ENCODE assay signal across 8 cellular contexts in the genomic region with DNA sequence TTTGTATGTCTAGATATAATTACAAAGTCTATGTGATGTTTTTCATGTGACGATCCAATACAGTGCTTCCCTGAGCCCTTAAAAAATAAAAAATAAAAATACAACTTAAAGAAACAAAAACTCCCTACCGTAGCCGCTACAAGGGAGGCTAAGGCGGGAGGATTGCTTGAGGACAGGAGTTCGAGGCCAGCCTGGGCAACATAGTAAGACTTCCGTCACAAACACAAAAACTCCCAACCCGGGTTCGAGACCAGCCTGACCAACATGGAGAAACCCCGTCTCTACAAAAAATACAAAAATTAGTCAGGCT. TPM values are rescaled to one million over a fixed set of nuclear protein-coding genes. Genes with fewer than 3 reads are reported as not detected.
DNase-seq lines count a peak whose midpoint lies in the region; ATAC-seq and TF ChIP-seq lines count a peak whose summit lies in the region.

No MANE protein-coding gene starts in this region.

- TF ChIP-seq POLR2A in prostate gland (IDR thresholded peaks at IDR 0.05) = no peak

- H3K36me3 ChIP-seq in SJSA1 (peaks cover 21% of the 10 kb centered on the region), fibroblast of lung (ENCODE audit: control insufficient read depth, insufficient read depth, low read length) (no peaks in the 10 kb centered on the region), prostate gland (no peaks in the 10 kb centered on the region)

- H3K4me1 ChIP-seq in SJSA1 (replicated peaks) (peaks cover 12% of the 10 kb centered on the region), fibroblast of lung (ENCODE audit: control insufficient read depth, extremely low read depth, insufficient read depth, low read length) (peaks cover 7% of the 10 kb centered on the region), prostate gland (replicated peaks) (no peaks in the 10 kb centered on the region)

- no peaks in the 10 kb centered on the region for H3K27me3 ChIP-seq in SJSA1 (replicated peaks)
- no peaks in the 10 kb centered on the region for H3K27me3 ChIP-seq in fibroblast of lung (ENCODE audit: control insufficient read depth, insufficient read depth, low read length)
- H3K27me3 ChIP-seq in prostate gland (replicated peaks; ENCODE audit: insufficient read depth) = no peaks in the 10 kb centered on the region

- H3K79me2 ChIP-seq in fibroblast of lung (ENCODE audit: control insufficient read depth, insufficient read depth, low read length) = peaks cover 19% of the 10 kb centered on the region

- ATAC-seq in GM19324 (IDR thresholded peaks at IDR 0.05; ENCODE audit: low FRiP score, unreplicated experiment) (no peak), GM19023 (IDR thresholded peaks at IDR 0.05; ENCODE audit: unreplicated experiment) (no peak)

- H3K27ac ChIP-seq in SJSA1 = peak overlapping the region; percentile 50
- peak overlapping the region; percentile 29 for H3K27ac ChIP-seq in fibroblast of lung (ENCODE audit: insufficient read depth, low read length)
- H3K27ac ChIP-seq in prostate gland = peak overlapping the region in 1 of 2 donors; percentile 39

- H3K9me3 ChIP-seq in SJSA1 (replicated peaks) (no peaks in the 10 kb centered on the region), fibroblast of lung (ENCODE audit: control insufficient read depth, insufficient read depth, low read depth, low read length) (no peaks in the 10 kb centered on the region), prostate gland (no peaks in the 10 kb centered on the region)

- intact Hi-C loops in prostate gland (cut with DNase I) = no loop called here

- 74% methylated on average over 9 of the region's 9 CpGs for WGBS in prostate gland

- H3K4me3 ChIP-seq in GM08714 (ENCODE audit: low read length) (peak overlapping the region; percentile 74), SJSA1 (peak overlapping the region; percentile 81), fibroblast of lung (replicated peaks in 1 of 4; ENCODE audit: control extremely low read depth in 1 of 4, insufficient read depth in 1 of 4, low read depth in 3 of 4, low read length in 4 of 4) (peak overlapping the region; percentile 34 to 75 (median 53)), prostate gland (peak overlapping the region; percentile 49 to 59)

- H3K4me2 ChIP-seq in fibroblast of lung (ENCODE audit: extremely low read depth, insufficient read depth, low read length) = peak overlapping the region; percentile 33

- no peak for DNase-seq in SJSA1 (ENCODE audit: low read depth in 1 of 2, low spot score in 2 of 2)
- no peak for DNase-seq in fibroblast of lung (ENCODE audit: low read depth in 2 of 2)
- no peak for DNase-seq in prostate gland (ENCODE audit: low spot score)
- DNase-seq in HT-29 (ENCODE audit: low spot score) = no peak
- DNase-seq in DMS 273 (lab: John Stamatoyannopoulos, UW; ENCODE audit: unreplicated experiment) = no peak

- TF ChIP-seq CTCF in fibroblast of lung (conservative IDR thresholded peaks at IDR 0.05 in 1 of 2, IDR thresholded peaks at IDR 0.05 in 1 of 2; ENCODE audit: low read depth in 1 of 2, low read length in 2 of 2) = no peak
- no peak for TF ChIP-seq CTCF in prostate gland (IDR thresholded peaks at IDR 0.05)

- peak overlapping the region; percentile 82 for H2AFZ ChIP-seq in fibroblast of lung (ENCODE audit: low read length)

- no peaks in the 10 kb centered on the region for H4K20me1 ChIP-seq in fibroblast of lung (ENCODE audit: control insufficient read depth, extremely low read depth, insufficient read depth, low read length)

- no peak overlapping the region for H3K9ac ChIP-seq in fibroblast of lung (ENCODE audit: insufficient read depth, low read length)

RNA-seq across cellular contexts. Expression of a gene that starts 0.7 kb away (rescaled TPM):
- total RNA-seq in SJSA1 (2014; rRNA removed; shearing (Covaris generic)) = 152 and 162 TPM in 2 replicates
- total RNA-seq in fibroblast of lung (9.5 and 51.5 TPM in 2 replicates), prostate gland (10 to 100 TPM in 1 of 2 donors, 1 to 10 TPM in 1; 2.6 to 20.6 TPM)
- 27.0 and 104 TPM in 2 replicates for polyA plus RNA-seq in fibroblast of lung
- 25.8 and 96.6 TPM in 2 replicates for polyA plus RNA-seq in fibroblast of lung (2012)
- polyA minus RNA-seq in fibroblast of lung (ENCODE audit: low replicate concordance) = 6.5 TPM in 1 of 2 replicates, not detected in the other
- total RNA-seq in HT-29 (2014; rRNA removed; shearing (Covaris generic)) = 28.7 and 31.5 TPM in 2 replicates

RNA-seq across cellular contexts. Expression of a gene that starts 45.0 kb away (rescaled TPM):
- 104 and 219 TPM in 2 replicates for total RNA-seq in SJSA1 (2014; rRNA removed; shearing (Covaris generic))
- total RNA-seq in fibroblast of lung (61.1 and 109 TPM in 2 replicates), prostate gland (100 to 1,000 TPM; 113 to 193 TPM)
- polyA plus RNA-seq in fibroblast of lung = 261 and 301 TPM in 2 replicates
- 173 and 190 TPM in 2 replicates for polyA plus RNA-seq in fibroblast of lung (2012)
- polyA minus RNA-seq in fibroblast of lung (ENCODE audit: low replicate concordance) = 217 and 253 TPM in 2 replicates
- 23.0 and 41.3 TPM in 2 replicates for total RNA-seq in HT-29 (2014; rRNA removed; shearing (Covaris generic))
